In genomic region chr7:117873933-117874530, GRCh38 we compare ENCODE assay signal across 8 cellular contexts. TPM values are rescaled to one million over a fixed set of nuclear protein-coding genes. Genes with fewer than 3 reads are reported as not detected.
DNase-seq lines count a peak whose midpoint lies in the region; ATAC-seq and TF ChIP-seq lines count a peak whose summit lies in the region.

No MANE protein-coding gene starts in this region.

- no peak for TF ChIP-seq CTCF in thoracic aorta (IDR thresholded peaks at IDR 0.05)

- WGBS in mesendoderm (ENCODE audit: extremely low coverage, insufficient coverage, low lambda C conversion rate) = no CpG with 5 or more reads among the region's 10 CpGs

- H3K4ac ChIP-seq in mesendoderm (ENCODE audit: low read depth, low read length) = no peak overlapping the region

- peak overlapping the region; percentile 56 for H3K4me3 Mint-ChIP-seq in activated CD4-positive, alpha-beta T cell treated with anti-CD3 and anti-CD28 coated beads, Interleukin-2, amount 10 ng/mL, durations not matched to agents 24 days and 14 days

- no peaks in the 10 kb centered on the region for H3K27me3 ChIP-seq in mesendoderm (ENCODE audit: insufficient read depth, low read length, poor library complexity)
- no peaks in the 10 kb centered on the region for H3K27me3 ChIP-seq in thoracic aorta (replicated peaks; ENCODE audit: insufficient read depth)

- H3K56ac ChIP-seq in mesendoderm (ENCODE audit: low read length) = peak overlapping the region; percentile 85

- H3K9ac ChIP-seq in mesendoderm (ENCODE audit: low read length) = peak overlapping the region; percentile 75

- H3K27ac ChIP-seq in mesendoderm (ENCODE audit: low read depth, low read length) (no peak overlapping the region), thoracic aorta (no peak overlapping the region)

- H3K27me3 Mint-ChIP-seq in activated CD4-positive, alpha-beta T cell treated with anti-CD3 and anti-CD28 coated beads, Interleukin-2, amount 10 ng/mL, durations not matched to agents 24 days and 14 days = peaks cover 52% of the 10 kb centered on the region

- H3K23ac ChIP-seq in mesendoderm (ENCODE audit: low read length) = no peak overlapping the region

- H4K5ac ChIP-seq in mesendoderm (ENCODE audit: low read length) = no peak overlapping the region

- peak overlapping the region; percentile 42 for H4K8ac ChIP-seq in mesendoderm (ENCODE audit: low read depth, low read length)

- H3K4me1 Mint-ChIP-seq in activated CD4-positive, alpha-beta T cell treated with anti-CD3 and anti-CD28 coated beads, Interleukin-2, amount 10 ng/mL, durations not matched to agents 24 days and 14 days = peaks cover 6% of the 10 kb centered on the region

- H3K9me3 ChIP-seq in thoracic aorta = no peaks in the 10 kb centered on the region

- H3K36me3 ChIP-seq in mesendoderm (ENCODE audit: control insufficient read depth, insufficient read depth, low read length) (no peaks in the 10 kb centered on the region), thoracic aorta (no peaks in the 10 kb centered on the region)

- peak overlapping the region; percentile 75 for H3K4me3 ChIP-seq in mesendoderm (ENCODE audit: low read length)
- peak overlapping the region; percentile 95 for H3K4me3 ChIP-seq in thoracic aorta

- H2BK15ac ChIP-seq in mesendoderm (replicated peaks; ENCODE audit: low read depth) = no peak overlapping the region

- peak overlapping the region; percentile 99 for H3K18ac ChIP-seq in mesendoderm (ENCODE audit: low read length)

- no peaks in the 10 kb centered on the region for H3K4me1 ChIP-seq in mesendoderm (ENCODE audit: control insufficient read depth, low read depth, low read length)
- peaks cover 0 to 21% of the 10 kb centered on the region in 2 donors for H3K4me1 ChIP-seq in thoracic aorta (ENCODE audit: control insufficient read depth in 1 of 2, low read depth in 2 of 2)

- intact Hi-C loops in activated CD4-positive, alpha-beta T cell treated with anti-CD3 and anti-CD28 coated beads, Interleukin-2, amount 10 ng/mL, durations not matched to agents 24 days and 14 days (cut with micrococcal nuclease) = no loop called here

- peak overlapping the region; percentile 71 for H3K4me2 ChIP-seq in mesendoderm (ENCODE audit: low read length)

- H3K9me3 Mint-ChIP-seq in activated CD4-positive, alpha-beta T cell treated with anti-CD3 and anti-CD28 coated beads, Interleukin-2, amount 10 ng/mL, durations not matched to agents 24 days and 14 days = no peaks in the 10 kb centered on the region

- ATAC-seq in thoracic aorta (ENCODE audit: insufficient number of reproducible peaks, low FRiP score, low read depth) = no peak

- H2BK5ac ChIP-seq in mesendoderm (ENCODE audit: low read length) = no peak overlapping the region

- no peaks in the 10 kb centered on the region for H3K79me1 ChIP-seq in mesendoderm (ENCODE audit: low read length)

- H3K27ac Mint-ChIP-seq in activated CD4-positive, alpha-beta T cell treated with anti-CD3 and anti-CD28 coated beads, Interleukin-2, amount 10 ng/mL, durations not matched to agents 24 days and 14 days = no peak overlapping the region

- peaks cover 2% of the 10 kb centered on the region for H3K36me3 Mint-ChIP-seq in activated CD4-positive, alpha-beta T cell treated with anti-CD3 and anti-CD28 coated beads, Interleukin-2, amount 10 ng/mL, durations not matched to agents 24 days and 14 days (ENCODE audit: low read depth)

- no peak for DNase-seq in activated CD4-positive, alpha-beta T cell treated with anti-CD3 and anti-CD28 coated beads, Interleukin-2, amount 10 ng/mL, durations not matched to agents 24 days and 14 days
- no peak for DNase-seq in activated CD4-positive, alpha-beta T cell treated with anti-CD3 and anti-CD28 coated beads, Interleukin-2, amount 50 U/mL, for 4 hours
- DNase-seq in cerebellum (ENCODE audit: low spot score) (peak; percentile 10), mesendoderm (no peak), thoracic aorta (ENCODE audit: low spot score) (no peak), GF-D8 (lab: John Stamatoyannopoulos, UW) (no peak), midbrain (lab: John Stamatoyannopoulos, UW) (no peak), kidney glomerular epithelial cell (lab: John Stamatoyannopoulos, UW) (no peak)

- H2AK5ac ChIP-seq in mesendoderm (ENCODE audit: low read length) = no peak overlapping the region

- peaks cover 2% of the 10 kb centered on the region for H3K79me2 ChIP-seq in mesendoderm (ENCODE audit: control insufficient read depth, insufficient read depth, low read length)

- peak overlapping the region; percentile 28 for H2BK120ac ChIP-seq in mesendoderm (ENCODE audit: low read depth, low read length)

RNA-seq across cellular contexts. Expression of gene CTTNBP2, which starts 0.8 kb away (rescaled TPM):
- not detected in 2 replicates for total RNA-seq in activated CD4-positive, alpha-beta T cell treated with anti-CD3 and anti-CD28 coated beads, Interleukin-2, amount 10 ng/mL, durations not matched to agents 24 days and 14 days
- total RNA-seq in cerebellum (63.5 TPM), thoracic aorta (10 to 100 TPM in 1 of 2 donors, 1 to 10 TPM in 1; 9.2 to 12.0 TPM)
- polyA plus RNA-seq in mesendoderm (2013, experiment 1 of 2) = 2.3 TPM
- polyA plus RNA-seq in mesendoderm (2013, experiment 2 of 2) = 3.2 TPM
